In genomic region chr14:64971890-64972785, GRCh38 we compare ENCODE assay signal across 8 cellular contexts. TPM values are rescaled to one million over a fixed set of nuclear protein-coding genes. Genes with fewer than 3 reads are reported as not detected.
DNase-seq lines count a peak whose midpoint lies in the region; ATAC-seq, FAIRE-seq and TF ChIP-seq lines count a peak whose summit lies in the region.

RAB15 (minus strand) TSS chr14:64972336; CDS start chr14:64972076, 260 bp downstream.

- ATAC-seq in sciatic nerve (peak; percentile 55), HG03095 (IDR thresholded peaks at IDR 0.05; ENCODE audit: unreplicated experiment) (no peak)

- H2AFZ ChIP-seq in astrocyte (ENCODE audit: low read depth, low read length): peak within 1 kb of the TSS; percentile 92
- peak within 1 kb of the TSS; percentile 92 for H2AFZ ChIP-seq in hepatocyte

- no peaks in the 10 kb centered on the region for H3K9me2 ChIP-seq in hepatocyte (replicated peaks; ENCODE audit: insufficient read depth)

- DNase-seq in COLO668 (lab: John Stamatoyannopoulos, UW; ENCODE audit: unreplicated experiment): peak; percentile 76
- no peak for DNase-seq in HFF-Myc (ENCODE audit: extremely low read depth, low read depth)
- no peak for DNase-seq in SJSA1 (ENCODE audit: low read depth in 1 of 2, low spot score in 2 of 2)
- no peak for DNase-seq in astrocyte (ENCODE audit: low read depth)
- DNase-seq in hepatocyte (ENCODE audit: low spot score): peak; percentile 72
- no peak for DNase-seq in sciatic nerve (ENCODE audit: low spot score)
- DNase-seq in NCI-H446 treated with DMSO at 0.1 percent for 48 hours (lab: John Stamatoyannopoulos, UW): no peak

- no peaks in the 10 kb centered on the region for H3K36me3 ChIP-seq in SJSA1
- no peaks in the 10 kb centered on the region for H3K36me3 ChIP-seq in astrocyte (ENCODE audit: insufficient read depth, low read length)
- H3K36me3 ChIP-seq in hepatocyte (replicated peaks; ENCODE audit: insufficient read depth, low read depth): no peaks in the 10 kb centered on the region

- intact Hi-C loops in sciatic nerve (cut with DNase I): no loop called here

- peaks cover 25% of the 10 kb centered on the region for H3K4me1 Mint-ChIP-seq in astrocyte (ENCODE audit: low read depth, unreplicated experiment)

- H3K79me2 ChIP-seq in astrocyte (ENCODE audit: insufficient read depth, low read length) (peaks cover 4% of the 10 kb centered on the region), hepatocyte (peaks cover 29% of the 10 kb centered on the region)

- peak within 1 kb of the TSS; percentile 41 for H3K27ac Mint-ChIP-seq in astrocyte (ENCODE audit: unreplicated experiment)

- peak within 1 kb of the TSS; percentile 85 for H3K4me3 Mint-ChIP-seq in astrocyte (ENCODE audit: unreplicated experiment)

- TF ChIP-seq CTCF in HFF-Myc (IDR thresholded peaks at IDR 0.05; ENCODE audit: low read depth, low read length, missing control alignments) (no peak), astrocyte (IDR thresholded peaks at IDR 0.05; ENCODE audit: insufficient read depth, low read depth, low read length) (no peak), hepatocyte (IDR thresholded peaks at IDR 0.05; ENCODE audit: poor library complexity) (no peak)

- H3K4me3 ChIP-seq in HFF-Myc (replicated peaks; ENCODE audit: low read depth, low read length) (peak within 1 kb of the TSS; percentile 44), SJSA1 (peak within 1 kb of the TSS; percentile 55), astrocyte (ENCODE audit: insufficient read depth, low read depth, low read length) (peak within 1 kb of the TSS; percentile 61), hepatocyte (peak within 1 kb of the TSS; percentile 85)

- H3K27me3 Mint-ChIP-seq in astrocyte (ENCODE audit: low read depth, unreplicated experiment): peaks cover 3% of the 10 kb centered on the region

- H3K9me3 ChIP-seq in SJSA1 (replicated peaks): no peaks in the 10 kb centered on the region
- H3K9me3 ChIP-seq in astrocyte (ENCODE audit: insufficient read depth, low read depth, low read length): no peaks in the 10 kb centered on the region
- H3K9me3 ChIP-seq in hepatocyte (ENCODE audit: low read depth): no peaks in the 10 kb centered on the region

- no peak for FAIRE-seq in astrocyte (lab: Jason Lieb, UNC)

- H3K4me1 ChIP-seq in SJSA1 (replicated peaks): no peaks in the 10 kb centered on the region; the same call in 1 of the 2 replicates
- H3K4me1 ChIP-seq in astrocyte (ENCODE audit: insufficient read depth, low read length): peaks cover 19% of the 10 kb centered on the region
- peaks cover 6% of the 10 kb centered on the region for H3K4me1 ChIP-seq in hepatocyte (ENCODE audit: insufficient read depth)

- H4K20me1 ChIP-seq in astrocyte (ENCODE audit: insufficient read depth, low read length) (peaks cover 30% of the 10 kb centered on the region), hepatocyte (ENCODE audit: insufficient read depth, poor library complexity, severe bottlenecking) (no peaks in the 10 kb centered on the region)

- H3K27ac ChIP-seq in SJSA1 (no peak within 1 kb of the TSS), astrocyte (ENCODE audit: low read depth, low read length) (no peak within 1 kb of the TSS), hepatocyte (peak within 1 kb of the TSS; percentile 22)

- WGBS in hepatocyte (ENCODE audit: low lambda C conversion rate, missing lambda C conversion rate): 5% methylated on average over 12 of the region's 103 CpGs

- H3K9ac ChIP-seq in astrocyte (ENCODE audit: low read length): peak within 1 kb of the TSS; percentile 78

- no peaks in the 10 kb centered on the region for H3K27me3 ChIP-seq in SJSA1 (replicated peaks)
- peaks cover 4% of the 10 kb centered on the region for H3K27me3 ChIP-seq in astrocyte (ENCODE audit: insufficient read depth, low read length)
- no peaks in the 10 kb centered on the region for H3K27me3 ChIP-seq in hepatocyte

- H3K4me2 ChIP-seq in astrocyte (ENCODE audit: low read length) (peak within 1 kb of the TSS; percentile 93), hepatocyte (peak within 1 kb of the TSS; percentile 98)

- peaks cover 8% of the 10 kb centered on the region for H3K36me3 Mint-ChIP-seq in astrocyte (ENCODE audit: low read depth, unreplicated experiment)

- peaks cover 2% of the 10 kb centered on the region for H3K9me3 Mint-ChIP-seq in astrocyte (ENCODE audit: unreplicated experiment)

RNA-seq across cellular contexts. Expression of gene RAB15, which starts in this region (rescaled TPM):
- 4.7 and 7.7 TPM in 2 replicates for total RNA-seq in SJSA1 (2014; rRNA removed; shearing (Covaris generic))
- 32.1 and 36.3 TPM in 2 replicates for total RNA-seq in astrocyte
- total RNA-seq in hepatocyte: 33.8 and 34.0 TPM in 2 replicates
- 38.7 and 40.6 TPM in 2 replicates for polyA plus RNA-seq in hepatocyte
- total RNA-seq in sciatic nerve: 3.3 TPM

Comparison
In these comparisons a context has a peak if more than half of its experiments do, and no peak if none do; other contexts are left out.
1. DNase-seq: peak in COLO668 (single experiment) and hepatocyte (single experiment); none in HFF-Myc (single experiment), SJSA1 (0 of 2), astrocyte (single experiment), sciatic nerve (single experiment) and NCI-H446 treated with DMSO at 0.1 percent for 48 hours (single experiment).
2. Peak in every context shown above with its lines, with median percentiles within 50 percentile points of each other: H3K4me3 ChIP-seq.